17 cellular contexts compared by ENCODE assay signal in the genomic region with DNA sequence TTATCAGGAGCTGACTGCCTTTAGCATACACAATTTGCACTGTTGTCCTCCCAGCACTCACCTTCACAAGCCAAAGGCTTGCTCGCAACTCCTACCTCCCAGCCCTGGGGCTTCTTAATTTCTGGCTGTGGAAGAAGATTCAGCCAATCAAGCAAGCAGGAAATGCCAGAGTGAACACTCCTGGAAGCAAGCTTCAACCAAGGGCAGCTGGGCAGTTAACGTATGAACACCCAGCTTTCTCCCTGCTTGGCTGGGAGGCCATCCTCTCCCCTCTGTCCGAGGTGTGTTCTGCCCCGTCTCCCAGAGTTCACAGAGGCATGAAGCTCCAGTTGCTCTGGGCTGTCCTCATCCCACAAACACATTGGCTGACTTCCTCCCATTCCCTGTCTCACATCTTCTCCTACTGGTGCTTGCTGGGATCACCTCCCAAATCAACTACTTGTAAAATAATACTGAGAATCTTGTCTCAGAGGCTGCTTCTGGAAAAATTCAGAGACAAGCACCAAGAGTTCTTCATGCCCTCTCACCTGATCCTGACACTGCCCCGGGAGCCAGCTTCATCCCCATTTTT. TPM values are rescaled to one million over a fixed set of nuclear protein-coding genes. Genes with fewer than 3 reads are reported as not detected.
DNase-seq lines count a peak whose midpoint lies in the region; ATAC-seq and TF ChIP-seq lines count a peak whose summit lies in the region.
"Had no signal": no experiment of that assay in that cellular context is flagged by ENCODE, and none has a peak within 500 bp of the region (broad histone marks: within the 10 kb centered on the region; RNA-seq: fewer than 3 reads in every experiment).

No MANE protein-coding gene starts in this region.

- no peak overlapping the region for H2BK120ac ChIP-seq in H9 (ENCODE audit: low read depth, low read length, poor library complexity, severe bottlenecking)

- no peak overlapping the region for H4K91ac ChIP-seq in H9 (ENCODE audit: insufficient read length, low read depth, low read length)

- no peaks in the 10 kb centered on the region for H3K23me2 ChIP-seq in H9 (ENCODE audit: insufficient read length, low read depth, low read length, poor library complexity, severe bottlenecking)

- H3T11ph ChIP-seq in H9 (ENCODE audit: low read length) = no peak overlapping the region

- no peaks in the 10 kb centered on the region for H3K79me1 ChIP-seq in H9 (ENCODE audit: insufficient read depth, low read depth, low read length, poor library complexity, severe bottlenecking)

- H3K56ac ChIP-seq in H9 (ENCODE audit: insufficient read length, low read depth, low read length) = no peak overlapping the region

- CTCF ChIA-PET in activated CD4-positive, alpha-beta memory T cell treated with anti-CD3 and anti-CD28 coated beads, Interleukin-2, amount 10 ng/mL, durations not matched to agents 7 days and 5 days (lab: Charles Lee) = interaction anchor here (0.7 to 0.9 kb wide), 2 partner anchors 13 to 249 kb away, joined by 3 to 4 read pairs; no protein-coding TSS in a partner anchor
- CTCF ChIA-PET in CD8-positive, alpha-beta T cell (lab: Charles Lee) = interaction anchor here (0.8 to 1.5 kb wide), 2 partner anchors 100 to 250 kb away, joined by 3 read pairs; no protein-coding TSS in a partner anchor

- no peak overlapping the region for H3K4me3 ChIP-seq in WERI-Rb-1 (ENCODE audit: low read depth, low read length)
- H3K4me3 ChIP-seq in CD8-positive, alpha-beta T cell (ENCODE audit: low read depth, low read length) = no peak overlapping the region
- H3K4me3 ChIP-seq: adrenal gland, HAP-1, heart right ventricle, psoas muscle had no signal

- H3K36me3 ChIP-seq in WERI-Rb-1 = no peaks in the 10 kb centered on the region
- H3K36me3 ChIP-seq in CD8-positive, alpha-beta T cell (ENCODE audit: insufficient read depth, low read length) = no peaks in the 10 kb centered on the region
- H3K36me3 ChIP-seq: adrenal gland, HAP-1, heart right ventricle had no signal

- WGBS in H9 (ENCODE audit: extremely low coverage, insufficient read length, low lambda C conversion rate) = no CpG with 5 or more reads among the region's 5 CpGs

- TF ChIP-seq CTCF in H9 (conservative IDR thresholded peaks at IDR 0.05) (peak; percentile 38; the same call in 2 of the 3 replicates), WERI-Rb-1 (IDR thresholded peaks at IDR 0.05; ENCODE audit: low read depth, low read length) (peak; percentile 55)
- no peak for TF ChIP-seq CTCF in CD8-positive, alpha-beta T cell (IDR thresholded peaks at IDR 0.05)

- no peak overlapping the region for H3K18ac ChIP-seq in H9 (ENCODE audit: insufficient read length, low read depth, low read length)

- H4K8ac ChIP-seq in H9 (replicated peaks; ENCODE audit: insufficient read length, low read depth, low read length) = no peak overlapping the region

- no peak overlapping the region for H3K23ac ChIP-seq in H9 (ENCODE audit: insufficient read length, low read depth, low read length)

- H3K4me2 ChIP-seq in H9 (ENCODE audit: insufficient read depth, insufficient read length, low read length) = no peak overlapping the region

- H2BK12ac ChIP-seq in H9 (ENCODE audit: insufficient read length, low read depth, low read length) = no peak overlapping the region

- no peak overlapping the region; a peak in 1 of 5 replicates for H3K4me3 Mint-ChIP-seq in H9
- no peak overlapping the region for H3K4me3 Mint-ChIP-seq in activated CD4-positive, alpha-beta memory T cell treated with anti-CD3 and anti-CD28 coated beads, Interleukin-2, amount 10 ng/mL, durations not matched to agents 7 days and 5 days
- no peak overlapping the region for H3K4me3 Mint-ChIP-seq in CD8-positive, alpha-beta T cell
- H3K4me3 Mint-ChIP-seq: stimulated activated naive B cell treated with anti-CD40 and anti-IgM and Interleukin-4, amounts not matched to agents 10 μg/mL and 1 μg/mL and 100 μg/mL, for 72 hours had no signal

- no peak overlapping the region for H2BK5ac ChIP-seq in H9 (ENCODE audit: insufficient read length, low read length)

- no peaks in the 10 kb centered on the region; the same call in none of the 2 replicates for H3K27me3 Mint-ChIP-seq in H9 (ENCODE audit: low read depth)
- peaks cover 6% of the 10 kb centered on the region for H3K27me3 Mint-ChIP-seq in activated CD4-positive, alpha-beta memory T cell treated with anti-CD3 and anti-CD28 coated beads, Interleukin-2, amount 10 ng/mL, durations not matched to agents 7 days and 5 days
- peaks cover 16% of the 10 kb centered on the region for H3K27me3 Mint-ChIP-seq in CD8-positive, alpha-beta T cell (ENCODE audit: low read depth)

- no peaks in the 10 kb centered on the region; a peak in 1 of 7 replicates for H3K36me3 Mint-ChIP-seq in H9 (ENCODE audit: insufficient read depth in 1 of 3, low read depth in 3 of 3)
- no peaks in the 10 kb centered on the region for H3K36me3 Mint-ChIP-seq in activated CD4-positive, alpha-beta memory T cell treated with anti-CD3 and anti-CD28 coated beads, Interleukin-2, amount 10 ng/mL, durations not matched to agents 7 days and 5 days (ENCODE audit: low read depth)
- no peaks in the 10 kb centered on the region for H3K36me3 Mint-ChIP-seq in CD8-positive, alpha-beta T cell

- POLR2A ChIA-PET in activated CD4-positive, alpha-beta memory T cell treated with anti-CD3 and anti-CD28 coated beads, Interleukin-2, amount 10 ng/mL, durations not matched to agents 7 days and 5 days (lab: Charles Lee) = interaction anchor here (2.7 kb wide), 1 partner anchor 15 kb away, joined by 12 read pairs; a partner anchor contains a TSS
- POLR2A ChIA-PET in CD8-positive, alpha-beta T cell (lab: Charles Lee) = no interaction called here

- no peaks in the 10 kb centered on the region for H3K79me2 ChIP-seq in H9 (ENCODE audit: insufficient read depth, low read length)

- no peak overlapping the region for H2AFZ ChIP-seq in H9 (ENCODE audit: low read length)

- H2BK20ac ChIP-seq in H9 (ENCODE audit: low read depth, low read length, poor library complexity, severe bottlenecking) = no peak overlapping the region

- no peak overlapping the region for H2BK15ac ChIP-seq in H9 (ENCODE audit: low read depth, low read length)

- ATAC-seq in CD8-positive, alpha-beta T cell = no peak
- no peak for ATAC-seq in GM19351 (IDR thresholded peaks at IDR 0.05; ENCODE audit: unreplicated experiment)
- ATAC-seq: heart right ventricle; psoas muscle; stimulated activated naive B cell treated with anti-CD40 and anti-IgM and Interleukin-4, amounts not matched to agents 10 μg/mL and 1 μg/mL and 100 μg/mL, for 72 hours had no signal

- H3K9me3 ChIP-seq in H9 (ENCODE audit: control insufficient read depth, low read depth, low read length) = no peaks in the 10 kb centered on the region
- no peaks in the 10 kb centered on the region for H3K9me3 ChIP-seq in WERI-Rb-1 (ENCODE audit: severe bottlenecking)
- no peaks in the 10 kb centered on the region for H3K9me3 ChIP-seq in CD8-positive, alpha-beta T cell (ENCODE audit: low read length)
- H3K9me3 ChIP-seq: adrenal gland, HAP-1, heart right ventricle, psoas muscle had no signal

- no peak overlapping the region for H3K14ac ChIP-seq in H9 (ENCODE audit: insufficient read depth, low read length)

- H4K20me1 ChIP-seq in H9 (ENCODE audit: control insufficient read depth, insufficient read depth, insufficient read length) = no peaks in the 10 kb centered on the region

- H2AK5ac ChIP-seq in H9 (ENCODE audit: insufficient read length, low read length) = no peak overlapping the region

- no peaks in the 10 kb centered on the region for H3K9me3 Mint-ChIP-seq in H9
- peaks cover 3% of the 10 kb centered on the region for H3K9me3 Mint-ChIP-seq in activated CD4-positive, alpha-beta memory T cell treated with anti-CD3 and anti-CD28 coated beads, Interleukin-2, amount 10 ng/mL, durations not matched to agents 7 days and 5 days
- peaks cover 5% of the 10 kb centered on the region for H3K9me3 Mint-ChIP-seq in CD8-positive, alpha-beta T cell

- DNase-seq in AG08396 (ENCODE audit: low spot score) = peak; percentile 41
- DNase-seq in H9 = peak; percentile 58
- DNase-seq in WERI-Rb-1 = no peak
- DNase-seq in iPS-NIHi7 (ENCODE audit: extremely low spot score) = peak; percentile 20
- no peak for DNase-seq in activated CD4-positive, alpha-beta memory T cell treated with anti-CD3 and anti-CD28 coated beads, Interleukin-2, amount 10 ng/mL, durations not matched to agents 7 days and 5 days
- DNase-seq in central memory CD4-positive, alpha-beta T cell = no peak
- no peak for DNase-seq in CD8-positive, alpha-beta T cell
- DNase-seq: heart right ventricle; KBM-7; psoas muscle; RPMI8226; stimulated activated CD4-positive, alpha-beta T cell treated with anti-CD3 and anti-CD28 coated beads, Interleukin-2, amount 100 ng/mL, for 48 hours; stimulated activated naive B cell treated with anti-CD40 and anti-IgM and Interleukin-4, amounts not matched to agents 10 μg/mL and 1 μg/mL and 100 μg/mL, for 72 hours had no signal

- H3K4me1 ChIP-seq in H9 (ENCODE audit: insufficient read depth, low read length) = no peaks in the 10 kb centered on the region
- no peaks in the 10 kb centered on the region for H3K4me1 ChIP-seq in CD8-positive, alpha-beta T cell (ENCODE audit: insufficient read depth, low read length)
- H3K4me1 ChIP-seq: adrenal gland, HAP-1, heart right ventricle, psoas muscle had no signal

- H3K27ac Mint-ChIP-seq in H9 = 0 out of 7 replicates have a peak overlapping the region, but pooled peaks of 1 of the 3 experiments have one; percentile 4
- H3K27ac Mint-ChIP-seq in activated CD4-positive, alpha-beta memory T cell treated with anti-CD3 and anti-CD28 coated beads, Interleukin-2, amount 10 ng/mL, durations not matched to agents 7 days and 5 days = no peak overlapping the region
- H3K27ac Mint-ChIP-seq in CD8-positive, alpha-beta T cell = no peak overlapping the region
- H3K27ac Mint-ChIP-seq: stimulated activated naive B cell treated with anti-CD40 and anti-IgM and Interleukin-4, amounts not matched to agents 10 μg/mL and 1 μg/mL and 100 μg/mL, for 72 hours had no signal

- H3K27ac ChIP-seq in H9 (ENCODE audit: insufficient read length, low read depth, low read length) (no peak overlapping the region), WERI-Rb-1 (no peak overlapping the region)
- H3K27ac ChIP-seq in CD8-positive, alpha-beta T cell (ENCODE audit: low read depth, low read length) = no peak overlapping the region
- H3K27ac ChIP-seq: adrenal gland, C4-2B, heart right ventricle, psoas muscle had no signal

- peaks cover 0 to 11% of the 10 kb centered on the region in 2 experiments; a peak in 2 of 4 replicates for H3K4me1 Mint-ChIP-seq in H9
- peaks cover 5% of the 10 kb centered on the region for H3K4me1 Mint-ChIP-seq in activated CD4-positive, alpha-beta memory T cell treated with anti-CD3 and anti-CD28 coated beads, Interleukin-2, amount 10 ng/mL, durations not matched to agents 7 days and 5 days
- peaks cover 9% of the 10 kb centered on the region for H3K4me1 Mint-ChIP-seq in CD8-positive, alpha-beta T cell (ENCODE audit: low read depth)

- intact Hi-C loops in CD8-positive, alpha-beta T cell (cut with DNase I, micrococcal nuclease) = no loop called here

- H3K27me3 ChIP-seq in H9 (ENCODE audit: insufficient read depth, low read length) (no peaks in the 10 kb centered on the region), WERI-Rb-1 (ENCODE audit: insufficient read depth, low read depth, severe bottlenecking) (no peaks in the 10 kb centered on the region)
- no peaks in the 10 kb centered on the region for H3K27me3 ChIP-seq in CD8-positive, alpha-beta T cell (ENCODE audit: insufficient read depth, low read length)
- H3K27me3 ChIP-seq: adrenal gland had no signal

- H4K5ac ChIP-seq in H9 (ENCODE audit: insufficient read length, low read depth, low read length) = no peak overlapping the region

- H3K9ac ChIP-seq in H9 (ENCODE audit: extremely low read depth, insufficient read length, low read length) = no peak overlapping the region

- no peak overlapping the region for H3K4ac ChIP-seq in H9 (ENCODE audit: low read depth, low read length)

RNA-seq across cellular contexts. Expression of a gene that starts 15.3 kb away (rescaled TPM):
- 336 and 340 TPM in 2 replicates for total RNA-seq in H9 (2021)
- 100 to 1,000 TPM; 106 to 109 TPM for total RNA-seq in activated CD4-positive, alpha-beta memory T cell treated with anti-CD3 and anti-CD28 coated beads, Interleukin-2, amount 10 ng/mL, durations not matched to agents 7 days and 5 days
- total RNA-seq in CD8-positive, alpha-beta T cell = 100 to 1,000 TPM; 361 to 363 TPM

Comparison
In these comparisons a context has a peak if more than half of its experiments do, and no peak if none do; other contexts are left out.
1. DNase-seq: peak in AG08396 (single experiment), H9 (single experiment) and iPS-NIHi7 (single experiment); none in WERI-Rb-1 (single experiment), activated CD4-positive, alpha-beta memory T cell treated with anti-CD3 and anti-CD28 coated beads, Interleukin-2, amount 10 ng/mL, durations not matched to agents 7 days and 5 days (single experiment), central memory CD4-positive, alpha-beta T cell (single experiment) and CD8-positive, alpha-beta T cell (0 of 7).